In the genomic region with DNA sequence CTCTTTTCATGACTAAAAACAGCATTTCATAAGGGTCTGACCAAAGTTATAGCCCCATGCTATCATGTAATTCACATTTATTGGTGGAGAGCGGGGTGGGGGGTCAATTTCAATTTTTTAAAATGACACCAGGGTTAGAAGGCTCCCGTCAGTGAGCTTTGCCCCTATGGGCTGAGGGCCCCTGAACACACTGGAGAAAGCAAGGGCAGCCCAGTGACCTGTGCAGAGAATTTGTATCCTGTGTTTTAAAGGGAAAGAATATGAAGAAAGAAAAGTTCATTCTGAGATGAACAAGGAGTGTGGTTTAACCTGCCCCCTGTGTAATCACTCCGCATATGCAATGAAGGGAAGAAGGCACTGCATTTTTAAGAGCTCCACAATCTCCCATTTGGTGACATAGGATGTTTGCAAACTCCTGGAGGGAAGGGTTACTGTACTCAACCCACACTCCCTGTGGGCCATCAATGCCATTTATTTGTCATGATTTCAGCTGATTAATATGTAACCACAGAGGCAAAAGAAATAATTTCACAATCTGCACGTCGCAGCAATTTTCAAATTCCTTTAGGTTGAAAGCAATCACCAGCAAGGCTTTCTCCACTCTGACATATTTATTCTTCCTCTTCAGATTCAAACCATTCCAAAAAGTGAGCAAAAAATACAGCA, we compare ENCODE assay signal across 18 cellular contexts.
DNase-seq lines count a peak whose midpoint lies in the region; ATAC-seq and TF ChIP-seq lines count a peak whose summit lies in the region.
"Had no signal": no experiment of that assay in that cellular context is flagged by ENCODE, and none has a peak within 500 bp of the region (broad histone marks: within the 10 kb centered on the region; RNA-seq: fewer than 3 reads in every experiment).

No MANE protein-coding gene starts in this region.

- TF ChIP-seq EP300 in SK-N-SH (IDR thresholded peaks at IDR 0.05; ENCODE audit: borderline replicate concordance in 1 of 2, low read depth in 1 of 2, low read length in 1 of 2), result 0 out of 4 replicates have a peak, but pooled peaks of 1 of the 2 experiments have one; percentile 19

- H3K9ac ChIP-seq in SK-N-SH, result no peak overlapping the region

- H3K27ac ChIP-seq in SK-N-SH (ENCODE audit: low read depth in 2 of 2, low read length in 1 of 2), result no peak overlapping the region; a peak in 1 of 4 replicates
- H3K27ac ChIP-seq: adrenal gland, heart right ventricle, thyroid gland had no signal

- ATAC-seq in HG03432 (IDR thresholded peaks at IDR 0.05; ENCODE audit: unreplicated experiment), result no peak
- no peak for ATAC-seq in GM18907 (IDR thresholded peaks at IDR 0.05; ENCODE audit: unreplicated experiment)
- ATAC-seq: heart right ventricle had no signal

- H4K20me1 ChIP-seq in SK-N-SH (ENCODE audit: insufficient read depth), result no peaks in the 10 kb centered on the region

- TF ChIP-seq RAD21 in SK-N-SH (IDR thresholded peaks at IDR 0.05; ENCODE audit: low read length), result no peak

- CTCF ChIA-PET in BJ (lab: Yijun Ruan, JAX) (interaction anchor here (0.7 to 1.9 kb wide), 6 partner anchors 9 to 174 kb away, joined by 3 to 6 read pairs (median 4); no protein-coding TSS in a partner anchor), SK-N-SH (lab: Yijun Ruan, JAX) (interaction anchor here (1.0 to 1.3 kb wide), 3 partner anchors 21 to 99 kb away, joined by 3 to 4 read pairs (median 3); no protein-coding TSS in a partner anchor)

- H3K27me3 ChIP-seq in BJ (ENCODE audit: control insufficient read depth, insufficient read depth, low read length) (no peaks in the 10 kb centered on the region), SK-N-SH (ENCODE audit: insufficient read depth) (no peaks in the 10 kb centered on the region)
- H3K27me3 ChIP-seq: adrenal gland, thyroid gland had no signal

- no peaks in the 10 kb centered on the region for H3K9me3 ChIP-seq in SK-N-SH
- H3K9me3 ChIP-seq: heart right ventricle, thyroid gland had no signal

- DNase-seq in BJ (ENCODE audit: low read depth) (peak; percentile 52), SK-N-SH (no peak), fibroblast of pulmonary artery (ENCODE audit: low read depth) (peak; percentile 58), non-pigmented ciliary epithelial cell (ENCODE audit: low read depth) (peak; percentile 22), AML-193 (lab: John Stamatoyannopoulos, UW) (no peak), NCI-H1436 (lab: John Stamatoyannopoulos, UW) (no peak)
- DNase-seq: activated CD4-positive, alpha-beta T cell treated with anti-CD3 and anti-CD28 coated beads for 1 hour; activated T-cell treated with anti-CD3 and anti-CD28 coated beads for 4 hours; adrenal gland; DND-41; H9; heart right ventricle; NCI-H2171; occipital lobe; thyroid gland had no signal

- H3K36me3 ChIP-seq in BJ (ENCODE audit: control insufficient read depth, insufficient read depth, low read length) (no peaks in the 10 kb centered on the region), SK-N-SH (replicated peaks in 1 of 2; ENCODE audit: control insufficient read depth in 1 of 2, insufficient read depth in 2 of 2, low read length in 1 of 2) (no peaks in the 10 kb centered on the region)
- H3K36me3 ChIP-seq: adrenal gland, heart right ventricle, thyroid gland had no signal

- H3K4me2 ChIP-seq in SK-N-SH, result no peak overlapping the region

- POLR2A ChIA-PET in BJ (lab: Charles Lee), result interaction anchor here (0.5 to 1.4 kb wide), 3 partner anchors 29 to 169 kb away, joined by 3 to 8 read pairs (median 4); no protein-coding TSS in a partner anchor
- POLR2A ChIA-PET in SK-N-SH (lab: Yijun Ruan, JAX), result no interaction called here

- H3K9me2 ChIP-seq in SK-N-SH, result no peaks in the 10 kb centered on the region

- H3K79me2 ChIP-seq in SK-N-SH (ENCODE audit: insufficient read depth), result no peaks in the 10 kb centered on the region

- H3F3A ChIP-seq in SK-N-SH (replicated peaks; ENCODE audit: insufficient read depth), result no peaks in the 10 kb centered on the region

- TF ChIP-seq CTCF in BJ (IDR thresholded peaks at IDR 0.05; ENCODE audit: insufficient read depth, low read depth, low read length) (no peak), SK-N-SH (IDR thresholded peaks at IDR 0.05) (no peak), fibroblast of pulmonary artery (IDR thresholded peaks at IDR 0.05; ENCODE audit: low read length, missing control alignments) (no peak)

- H2AFZ ChIP-seq in SK-N-SH (ENCODE audit: low read depth), result peak overlapping the region; percentile 56; the same call in 1 of the 2 replicates

- no peaks in the 10 kb centered on the region for H3K4me1 ChIP-seq in SK-N-SH (ENCODE audit: control insufficient read depth in 1 of 2, insufficient read depth in 2 of 2, low read depth in 1 of 2, low read length in 1 of 2)
- H3K4me1 ChIP-seq: adrenal gland, heart right ventricle, thyroid gland had no signal

- 68% methylated on average over 5 of the region's 5 CpGs for WGBS in SK-N-SH (ENCODE audit: low lambda C conversion rate)

- H3K4me3 ChIP-seq in BJ (ENCODE audit: low read depth, low read length) (no peak overlapping the region), SK-N-SH (ENCODE audit: low read depth in 2 of 2, low read length in 1 of 2) (no peak overlapping the region), fibroblast of pulmonary artery (replicated peaks; ENCODE audit: low read depth, low read length) (no peak overlapping the region)
- H3K4me3 ChIP-seq: adrenal gland, heart right ventricle, lung, thyroid gland had no signal

TF ChIP-seq in SK-N-SH, 30 proteins besides CTCF, POLR2A, EP300 and RAD21:
- TF ChIP-seq MXI1 (IDR thresholded peaks at IDR 0.05; ENCODE audit: low read depth, low read length), result no peak
- TF ChIP-seq, protein P1, sequence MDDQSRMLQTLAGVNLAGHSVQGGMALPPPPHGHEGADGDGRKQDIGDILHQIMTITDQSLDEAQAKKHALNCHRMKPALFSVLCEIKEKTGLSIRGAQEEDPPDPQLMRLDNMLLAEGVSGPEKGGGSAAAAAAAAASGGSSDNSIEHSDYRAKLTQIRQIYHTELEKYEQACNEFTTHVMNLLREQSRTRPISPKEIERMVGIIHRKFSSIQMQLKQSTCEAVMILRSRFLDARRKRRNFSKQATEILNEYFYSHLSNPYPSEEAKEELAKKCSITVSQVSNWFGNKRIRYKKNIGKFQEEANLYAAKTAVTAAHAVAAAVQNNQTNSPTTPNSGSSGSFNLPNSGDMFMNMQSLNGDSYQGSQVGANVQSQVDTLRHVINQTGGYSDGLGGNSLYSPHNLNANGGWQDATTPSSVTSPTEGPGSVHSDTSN (IDR thresholded peaks at IDR 0.05), result peak; percentile 19; the same call in 1 of the 2 replicates
TF ChIP-seq in SK-N-SH: peak in this region for 1.

Comparison
In these comparisons a context has a peak if more than half of its experiments do, and no peak if none do; other contexts are left out.
1. DNase-seq: peak in BJ (single experiment), fibroblast of pulmonary artery (single experiment) and non-pigmented ciliary epithelial cell (single experiment); none in SK-N-SH (single experiment), AML-193 (0 of 2) and NCI-H1436 (single experiment).